In the genomic region with DNA sequence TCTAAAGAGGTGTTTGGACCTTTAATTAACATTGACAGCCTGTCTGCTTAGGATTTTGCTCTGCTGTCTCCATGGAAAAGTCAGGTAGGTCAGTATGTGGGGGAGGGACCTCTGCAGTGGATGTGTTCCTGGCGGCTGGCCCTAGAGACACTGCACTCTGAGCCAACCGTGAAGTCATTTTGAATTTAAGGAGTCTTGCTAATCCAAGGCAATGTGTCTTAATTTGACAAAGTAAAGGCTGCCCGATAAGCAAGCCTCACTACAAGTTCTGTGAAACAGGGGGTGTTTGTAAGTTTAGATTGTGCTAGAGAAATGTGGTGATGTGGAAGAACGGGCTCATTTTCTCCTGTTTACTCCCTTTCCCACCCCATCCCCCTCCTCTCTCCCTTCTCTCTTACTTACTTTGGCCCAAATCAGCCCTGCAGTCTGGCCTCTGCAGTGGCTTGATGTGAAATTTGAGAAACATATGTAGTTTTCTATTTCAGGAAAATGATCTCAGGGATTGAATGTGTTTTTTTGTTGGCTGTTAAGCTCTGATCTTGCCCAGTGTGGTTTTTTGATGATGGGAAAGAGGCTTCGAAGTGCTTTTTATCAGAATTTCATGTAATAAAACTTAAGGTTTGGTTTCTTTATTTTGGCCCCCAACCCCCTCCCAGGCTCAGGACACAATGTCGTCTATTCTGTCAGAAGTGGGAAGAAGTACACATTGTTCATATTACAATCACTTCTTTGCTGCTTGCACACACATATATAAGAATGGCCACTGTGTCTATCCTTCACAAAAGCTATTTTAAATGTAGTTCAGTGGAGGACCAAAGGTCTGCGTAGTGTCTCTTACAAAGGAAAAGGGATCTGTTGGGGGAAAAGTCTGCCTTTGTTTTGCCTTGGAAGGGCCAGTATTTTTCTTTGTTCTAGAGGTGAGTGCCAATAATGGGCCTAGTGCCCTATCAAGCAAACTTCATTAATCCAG, we compare ENCODE assay signal across 1 cellular context.
TF ChIP-seq lines count a peak whose summit lies in the region.

No MANE protein-coding gene starts in this region.

TF ChIP-seq in HepG2, 621 proteins besides CTCF, POLR2A, EP300 and RAD21 (continued from another document):
- TF ChIP-seq, protein P1, sequence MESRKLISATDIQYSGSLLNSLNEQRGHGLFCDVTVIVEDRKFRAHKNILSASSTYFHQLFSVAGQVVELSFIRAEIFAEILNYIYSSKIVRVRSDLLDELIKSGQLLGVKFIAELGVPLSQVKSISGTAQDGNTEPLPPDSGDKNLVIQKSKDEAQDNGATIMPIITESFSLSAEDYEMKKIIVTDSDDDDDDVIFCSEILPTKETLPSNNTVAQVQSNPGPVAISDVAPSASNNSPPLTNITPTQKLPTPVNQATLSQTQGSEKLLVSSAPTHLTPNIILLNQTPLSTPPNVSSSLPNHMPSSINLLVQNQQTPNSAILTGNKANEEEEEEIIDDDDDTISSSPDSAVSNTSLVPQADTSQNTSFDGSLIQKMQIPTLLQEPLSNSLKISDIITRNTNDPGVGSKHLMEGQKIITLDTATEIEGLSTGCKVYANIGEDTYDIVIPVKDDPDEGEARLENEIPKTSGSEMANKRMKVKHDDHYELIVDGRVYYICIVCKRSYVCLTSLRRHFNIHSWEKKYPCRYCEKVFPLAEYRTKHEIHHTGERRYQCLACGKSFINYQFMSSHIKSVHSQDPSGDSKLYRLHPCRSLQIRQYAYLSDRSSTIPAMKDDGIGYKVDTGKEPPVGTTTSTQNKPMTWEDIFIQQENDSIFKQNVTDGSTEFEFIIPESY (CRISPR knock-in tag; IDR thresholded peaks at IDR 0.05): 0 out of 2 replicates have a peak, but pooled peaks have one; percentile 21
- TF ChIP-seq XRCC5 (optimal IDR thresholded peaks at IDR 0.05; ENCODE audit: low read length): no peak
- 0 out of 2 replicates have a peak, but pooled peaks have one; percentile 10 for TF ChIP-seq EHMT2 (IDR thresholded peaks at IDR 0.05; ENCODE audit: borderline replicate concordance, low read depth, low read length)
- peak; percentile 44; the same call in 1 of the 2 replicates for TF ChIP-seq SOX13 (IDR thresholded peaks at IDR 0.05)
- peak in 1 of 2 experiments; percentile 86; a peak in 2 of 4 replicates for TF ChIP-seq SOX13 (CRISPR knock-in tag; conservative IDR thresholded peaks at IDR 0.05 in 1 of 2, IDR thresholded peaks at IDR 0.05 in 1 of 2)
- TF ChIP-seq, protein P2, sequence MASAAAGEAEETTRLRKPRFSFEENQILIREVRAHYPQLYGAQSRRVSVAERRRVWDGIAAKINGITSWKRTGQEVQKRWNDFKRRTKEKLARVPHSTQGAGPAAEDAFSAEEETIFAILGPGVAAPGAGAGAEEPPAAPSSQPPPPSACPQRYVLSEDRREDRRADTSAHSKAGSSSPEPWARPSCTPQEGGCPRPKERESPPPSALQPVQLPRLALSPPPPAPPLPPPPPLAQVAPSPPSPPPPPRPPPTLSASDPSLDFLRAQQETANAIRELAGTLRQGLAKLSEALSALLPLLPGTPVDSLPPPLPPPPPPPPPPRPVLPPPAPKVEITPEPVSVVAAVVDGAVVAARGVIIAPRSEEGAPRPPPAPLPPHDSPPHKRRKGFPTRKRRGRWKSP (CRISPR knock-in tag; IDR thresholded peaks at IDR 0.05): no peak
- TF ChIP-seq, protein P3, sequence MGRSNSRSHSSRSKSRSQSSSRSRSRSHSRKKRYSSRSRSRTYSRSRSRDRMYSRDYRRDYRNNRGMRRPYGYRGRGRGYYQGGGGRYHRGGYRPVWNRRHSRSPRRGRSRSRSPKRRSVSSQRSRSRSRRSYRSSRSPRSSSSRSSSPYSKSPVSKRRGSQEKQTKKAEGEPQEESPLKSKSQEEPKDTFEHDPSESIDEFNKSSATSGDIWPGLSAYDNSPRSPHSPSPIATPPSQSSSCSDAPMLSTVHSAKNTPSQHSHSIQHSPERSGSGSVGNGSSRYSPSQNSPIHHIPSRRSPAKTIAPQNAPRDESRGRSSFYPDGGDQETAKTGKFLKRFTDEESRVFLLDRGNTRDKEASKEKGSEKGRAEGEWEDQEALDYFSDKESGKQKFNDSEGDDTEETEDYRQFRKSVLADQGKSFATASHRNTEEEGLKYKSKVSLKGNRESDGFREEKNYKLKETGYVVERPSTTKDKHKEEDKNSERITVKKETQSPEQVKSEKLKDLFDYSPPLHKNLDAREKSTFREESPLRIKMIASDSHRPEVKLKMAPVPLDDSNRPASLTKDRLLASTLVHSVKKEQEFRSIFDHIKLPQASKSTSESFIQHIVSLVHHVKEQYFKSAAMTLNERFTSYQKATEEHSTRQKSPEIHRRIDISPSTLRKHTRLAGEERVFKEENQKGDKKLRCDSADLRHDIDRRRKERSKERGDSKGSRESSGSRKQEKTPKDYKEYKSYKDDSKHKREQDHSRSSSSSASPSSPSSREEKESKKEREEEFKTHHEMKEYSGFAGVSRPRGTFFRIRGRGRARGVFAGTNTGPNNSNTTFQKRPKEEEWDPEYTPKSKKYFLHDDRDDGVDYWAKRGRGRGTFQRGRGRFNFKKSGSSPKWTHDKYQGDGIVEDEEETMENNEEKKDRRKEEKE (IDR thresholded peaks at IDR 0.05): no peak
- no peak for TF ChIP-seq TAF15 (IDR thresholded peaks at IDR 0.05; ENCODE audit: low read depth, low read length, poor library complexity, severe bottlenecking)
- no peak for TF ChIP-seq ISX (CRISPR knock-in tag; conservative IDR thresholded peaks at IDR 0.05)
- TF ChIP-seq, protein P4, sequence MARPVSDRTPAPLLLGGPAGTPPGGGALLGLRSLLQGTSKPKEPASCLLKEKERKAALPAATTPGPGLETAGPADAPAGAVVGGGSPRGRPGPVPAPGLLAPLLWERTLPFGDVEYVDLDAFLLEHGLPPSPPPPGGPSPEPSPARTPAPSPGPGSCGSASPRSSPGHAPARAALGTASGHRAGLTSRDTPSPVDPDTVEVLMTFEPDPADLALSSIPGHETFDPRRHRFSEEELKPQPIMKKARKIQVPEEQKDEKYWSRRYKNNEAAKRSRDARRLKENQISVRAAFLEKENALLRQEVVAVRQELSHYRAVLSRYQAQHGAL (CRISPR knock-in tag; IDR thresholded peaks at IDR 0.05; ENCODE audit: not compliant biosample characterization): no peak
- no peak for TF ChIP-seq NFKBIZ (CRISPR knock-in tag; IDR thresholded peaks at IDR 0.05)
- TF ChIP-seq HNRNPH1 (optimal IDR thresholded peaks at IDR 0.05; ENCODE audit: low read depth, low read length): no peak
- no peak for TF ChIP-seq PAX8 (CRISPR knock-in tag; IDR thresholded peaks at IDR 0.05; ENCODE audit: borderline replicate concordance)
- peak; percentile 68; the same call in 1 of the 2 replicates for TF ChIP-seq SOX5 (CRISPR knock-in tag; IDR thresholded peaks at IDR 0.05; ENCODE audit: borderline replicate concordance)
TF ChIP-seq in HepG2: peak in this region for 5.
